Comparison of ENCODE assay signal across 2 cellular contexts in the genomic region with DNA sequence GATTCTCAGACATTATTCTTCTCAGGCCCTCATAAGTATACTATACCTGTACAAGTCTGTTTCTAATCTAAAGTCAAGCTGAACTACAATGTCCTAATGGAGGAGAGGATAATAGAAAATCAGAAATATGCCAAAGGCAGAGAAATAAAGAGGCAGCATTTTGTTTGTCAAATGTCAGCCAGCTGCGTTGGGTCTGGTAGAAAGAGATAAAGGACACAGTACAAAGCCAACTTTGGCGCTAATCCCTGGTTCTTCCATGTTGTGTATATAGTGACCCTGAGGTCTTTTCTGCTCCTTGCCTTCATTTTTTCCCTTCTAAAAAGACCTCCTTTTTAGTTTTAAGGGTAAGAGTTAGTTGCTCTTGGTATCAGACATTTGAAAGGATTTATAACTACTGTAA.
TF ChIP-seq lines count a peak whose summit lies in the region.

No MANE protein-coding gene starts in this region.

TF ChIP-seq in GM23338, 12 proteins besides CTCF, POLR2A, EP300 and RAD21 (continued from another document):
- TF ChIP-seq STAT1 (IDR thresholded peaks at IDR 0.05; ENCODE audit: unreplicated experiment) (no peak), EZH2phosphoT487 (IDR thresholded peaks at IDR 0.05; ENCODE audit: unreplicated experiment) (no peak), ZNF114 (CRISPR knock-in tag; IDR thresholded peaks at IDR 0.05) (no peak), NANOG (IDR thresholded peaks at IDR 0.05; ENCODE audit: borderline replicate concordance) (no peak), JUNB (IDR thresholded peaks at IDR 0.05; ENCODE audit: unreplicated experiment) (no peak), CREB1 (CRISPR knock-in tag; IDR thresholded peaks at IDR 0.05; ENCODE audit: low read depth) (no peak), EZH2 (IDR thresholded peaks at IDR 0.05; ENCODE audit: low read depth, unreplicated experiment) (no peak)
- TF ChIP-seq, protein P1, sequence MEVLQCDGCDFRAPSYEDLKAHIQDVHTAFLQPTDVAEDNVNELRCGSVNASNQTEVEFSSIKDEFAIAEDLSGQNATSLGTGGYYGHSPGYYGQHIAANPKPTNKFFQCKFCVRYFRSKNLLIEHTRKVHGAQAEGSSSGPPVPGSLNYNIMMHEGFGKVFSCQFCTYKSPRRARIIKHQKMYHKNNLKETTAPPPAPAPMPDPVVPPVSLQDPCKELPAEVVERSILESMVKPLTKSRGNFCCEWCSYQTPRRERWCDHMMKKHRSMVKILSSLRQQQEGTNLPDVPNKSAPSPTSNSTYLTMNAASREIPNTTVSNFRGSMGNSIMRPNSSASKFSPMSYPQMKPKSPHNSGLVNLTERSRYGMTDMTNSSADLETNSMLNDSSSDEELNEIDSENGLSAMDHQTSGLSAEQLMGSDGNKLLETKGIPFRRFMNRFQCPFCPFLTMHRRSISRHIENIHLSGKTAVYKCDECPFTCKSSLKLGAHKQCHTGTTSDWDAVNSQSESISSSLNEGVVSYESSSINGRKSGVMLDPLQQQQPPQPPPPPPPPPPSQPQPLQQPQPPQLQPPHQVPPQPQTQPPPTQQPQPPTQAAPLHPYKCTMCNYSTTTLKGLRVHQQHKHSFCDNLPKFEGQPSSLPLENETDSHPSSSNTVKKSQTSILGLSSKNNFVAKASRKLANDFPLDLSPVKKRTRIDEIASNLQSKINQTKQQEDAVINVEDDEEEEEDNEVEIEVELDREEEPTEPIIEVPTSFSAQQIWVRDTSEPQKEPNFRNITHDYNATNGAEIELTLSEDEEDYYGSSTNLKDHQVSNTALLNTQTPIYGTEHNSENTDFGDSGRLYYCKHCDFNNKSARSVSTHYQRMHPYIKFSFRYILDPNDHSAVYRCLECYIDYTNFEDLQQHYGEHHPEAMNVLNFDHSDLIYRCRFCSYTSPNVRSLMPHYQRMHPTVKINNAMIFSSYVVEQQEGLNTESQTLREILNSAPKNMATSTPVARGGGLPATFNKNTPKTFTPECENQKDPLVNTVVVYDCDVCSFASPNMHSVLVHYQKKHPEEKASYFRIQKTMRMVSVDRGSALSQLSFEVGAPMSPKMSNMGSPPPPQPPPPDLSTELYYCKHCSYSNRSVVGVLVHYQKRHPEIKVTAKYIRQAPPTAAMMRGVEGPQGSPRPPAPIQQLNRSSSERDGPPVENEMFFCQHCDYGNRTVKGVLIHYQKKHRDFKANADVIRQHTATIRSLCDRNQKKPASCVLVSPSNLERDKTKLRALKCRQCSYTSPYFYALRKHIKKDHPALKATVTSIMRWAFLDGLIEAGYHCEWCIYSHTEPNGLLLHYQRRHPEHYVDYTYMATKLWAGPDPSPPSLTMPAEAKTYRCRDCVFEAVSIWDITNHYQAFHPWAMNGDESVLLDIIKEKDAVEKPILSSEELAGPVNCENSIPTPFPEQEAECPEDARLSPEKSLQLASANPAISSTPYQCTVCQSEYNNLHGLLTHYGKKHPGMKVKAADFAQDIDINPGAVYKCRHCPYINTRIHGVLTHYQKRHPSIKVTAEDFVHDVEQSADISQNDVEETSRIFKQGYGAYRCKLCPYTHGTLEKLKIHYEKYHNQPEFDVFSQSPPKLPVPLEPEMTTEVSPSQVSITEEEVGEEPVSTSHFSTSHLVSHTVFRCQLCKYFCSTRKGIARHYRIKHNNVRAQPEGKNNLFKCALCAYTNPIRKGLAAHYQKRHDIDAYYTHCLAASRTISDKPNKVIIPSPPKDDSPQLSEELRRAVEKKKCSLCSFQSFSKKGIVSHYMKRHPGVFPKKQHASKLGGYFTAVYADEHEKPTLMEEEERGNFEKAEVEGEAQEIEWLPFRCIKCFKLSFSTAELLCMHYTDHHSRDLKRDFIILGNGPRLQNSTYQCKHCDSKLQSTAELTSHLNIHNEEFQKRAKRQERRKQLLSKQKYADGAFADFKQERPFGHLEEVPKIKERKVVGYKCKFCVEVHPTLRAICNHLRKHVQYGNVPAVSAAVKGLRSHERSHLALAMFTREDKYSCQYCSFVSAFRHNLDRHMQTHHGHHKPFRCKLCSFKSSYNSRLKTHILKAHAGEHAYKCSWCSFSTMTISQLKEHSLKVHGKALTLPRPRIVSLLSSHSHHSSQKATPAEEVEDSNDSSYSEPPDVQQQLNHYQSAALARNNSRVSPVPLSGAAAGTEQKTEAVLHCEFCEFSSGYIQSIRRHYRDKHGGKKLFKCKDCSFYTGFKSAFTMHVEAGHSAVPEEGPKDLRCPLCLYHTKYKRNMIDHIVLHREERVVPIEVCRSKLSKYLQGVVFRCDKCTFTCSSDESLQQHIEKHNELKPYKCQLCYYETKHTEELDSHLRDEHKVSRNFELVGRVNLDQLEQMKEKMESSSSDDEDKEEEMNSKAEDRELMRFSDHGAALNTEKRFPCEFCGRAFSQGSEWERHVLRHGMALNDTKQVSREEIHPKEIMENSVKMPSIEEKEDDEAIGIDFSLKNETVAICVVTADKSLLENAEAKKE (CRISPR knock-in tag; IDR thresholded peaks at IDR 0.05): no peak
- TF ChIP-seq, protein P2, sequence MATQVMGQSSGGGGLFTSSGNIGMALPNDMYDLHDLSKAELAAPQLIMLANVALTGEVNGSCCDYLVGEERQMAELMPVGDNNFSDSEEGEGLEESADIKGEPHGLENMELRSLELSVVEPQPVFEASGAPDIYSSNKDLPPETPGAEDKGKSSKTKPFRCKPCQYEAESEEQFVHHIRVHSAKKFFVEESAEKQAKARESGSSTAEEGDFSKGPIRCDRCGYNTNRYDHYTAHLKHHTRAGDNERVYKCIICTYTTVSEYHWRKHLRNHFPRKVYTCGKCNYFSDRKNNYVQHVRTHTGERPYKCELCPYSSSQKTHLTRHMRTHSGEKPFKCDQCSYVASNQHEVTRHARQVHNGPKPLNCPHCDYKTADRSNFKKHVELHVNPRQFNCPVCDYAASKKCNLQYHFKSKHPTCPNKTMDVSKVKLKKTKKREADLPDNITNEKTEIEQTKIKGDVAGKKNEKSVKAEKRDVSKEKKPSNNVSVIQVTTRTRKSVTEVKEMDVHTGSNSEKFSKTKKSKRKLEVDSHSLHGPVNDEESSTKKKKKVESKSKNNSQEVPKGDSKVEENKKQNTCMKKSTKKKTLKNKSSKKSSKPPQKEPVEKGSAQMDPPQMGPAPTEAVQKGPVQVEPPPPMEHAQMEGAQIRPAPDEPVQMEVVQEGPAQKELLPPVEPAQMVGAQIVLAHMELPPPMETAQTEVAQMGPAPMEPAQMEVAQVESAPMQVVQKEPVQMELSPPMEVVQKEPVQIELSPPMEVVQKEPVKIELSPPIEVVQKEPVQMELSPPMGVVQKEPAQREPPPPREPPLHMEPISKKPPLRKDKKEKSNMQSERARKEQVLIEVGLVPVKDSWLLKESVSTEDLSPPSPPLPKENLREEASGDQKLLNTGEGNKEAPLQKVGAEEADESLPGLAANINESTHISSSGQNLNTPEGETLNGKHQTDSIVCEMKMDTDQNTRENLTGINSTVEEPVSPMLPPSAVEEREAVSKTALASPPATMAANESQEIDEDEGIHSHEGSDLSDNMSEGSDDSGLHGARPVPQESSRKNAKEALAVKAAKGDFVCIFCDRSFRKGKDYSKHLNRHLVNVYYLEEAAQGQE (IDR thresholded peaks at IDR 0.05; ENCODE audit: unreplicated experiment): no peak

TF ChIP-seq in K562, 482 proteins besides CTCF, POLR2A, EP300 and RAD21 (continued from another document and continues in another):
- TF ChIP-seq POLR3G (IDR thresholded peaks at IDR 0.05; ENCODE audit: extremely low read depth, insufficient read length, insufficient replicate concordance) (no peak), CXXC5 (CRISPR knock-in tag; IDR thresholded peaks at IDR 0.05) (peak; percentile 33; the same call in 1 of the 2 replicates), TAL1 (IDR thresholded peaks at IDR 0.05) (peak; percentile 65), THRAP3 (IDR thresholded peaks at IDR 0.05; ENCODE audit: borderline replicate concordance) (no peak), SOX6 (IDR thresholded peaks at IDR 0.05) (peak; percentile 38; the same call in 1 of the 2 replicates), MTA2 (IDR thresholded peaks at IDR 0.05; ENCODE audit: low read depth) (peak; percentile 22; the same call in 1 of the 2 replicates), SRSF7 (optimal IDR thresholded peaks at IDR 0.05; ENCODE audit: low read depth, low read length) (no peak), DPF2 (IDR thresholded peaks at IDR 0.05) (peak; percentile 41; the same call in 1 of the 2 replicates), MCM5 (IDR thresholded peaks at IDR 0.05; ENCODE audit: low read depth) (no peak), SMARCA4 (IDR thresholded peaks at IDR 0.05) (peak; percentile 47; the same call in 1 of the 2 replicates), ZNF780A (CRISPR knock-in tag; IDR thresholded peaks at IDR 0.05) (no peak), RBM15 (IDR thresholded peaks at IDR 0.05; ENCODE audit: insufficient read depth, low read length) (no peak), BCL6 (CRISPR knock-in tag; IDR thresholded peaks at IDR 0.05) (no peak), MAFF (IDR thresholded peaks at IDR 0.05; ENCODE audit: low read length) (no peak), NCOR1 (IDR thresholded peaks at IDR 0.05) (peak; percentile 63), PPARD (CRISPR knock-in tag; IDR thresholded peaks at IDR 0.05) (no peak), SMAD4 (CRISPR knock-in tag; conservative IDR thresholded peaks at IDR 0.05) (no peak), ZFP1 (CRISPR knock-in tag; IDR thresholded peaks at IDR 0.05) (no peak), ZNF143 (CRISPR knock-in tag; IDR thresholded peaks at IDR 0.05) (no peak), JUND (IDR thresholded peaks at IDR 0.05; ENCODE audit: borderline replicate concordance, low read depth, low read length) (no peak), JUND (tag; IDR thresholded peaks at IDR 0.05; ENCODE audit: borderline replicate concordance, low read depth, low read length) (no peak), FOXK2 (conservative IDR thresholded peaks at IDR 0.05 in 1 of 2, IDR thresholded peaks at IDR 0.05 in 1 of 2; ENCODE audit: low read depth in 2 of 2) (peak; percentile 21 to 29; a peak in 1 of 4 replicates), ZKSCAN8 (CRISPR knock-in tag; IDR thresholded peaks at IDR 0.05) (no peak), YY1 (IDR thresholded peaks at IDR 0.05; ENCODE audit: borderline replicate concordance in 1 of 3, control insufficient read depth in 1 of 3, extremely low read depth in 1 of 3, insufficient read depth in 3 of 3, insufficient read length in 1 of 3, insufficient replicate concordance in 2 of 3, low read depth in 1 of 3, low read length in 2 of 3) (peak in 1 of 3 experiments; percentile 45), CBFA2T2 (conservative IDR thresholded peaks at IDR 0.05) (peak; percentile 67), HIVEP1 (CRISPR knock-in tag; IDR thresholded peaks at IDR 0.05) (no peak), ZNF212 (CRISPR knock-in tag; IDR thresholded peaks at IDR 0.05) (no peak)
- TF ChIP-seq, protein P3, sequence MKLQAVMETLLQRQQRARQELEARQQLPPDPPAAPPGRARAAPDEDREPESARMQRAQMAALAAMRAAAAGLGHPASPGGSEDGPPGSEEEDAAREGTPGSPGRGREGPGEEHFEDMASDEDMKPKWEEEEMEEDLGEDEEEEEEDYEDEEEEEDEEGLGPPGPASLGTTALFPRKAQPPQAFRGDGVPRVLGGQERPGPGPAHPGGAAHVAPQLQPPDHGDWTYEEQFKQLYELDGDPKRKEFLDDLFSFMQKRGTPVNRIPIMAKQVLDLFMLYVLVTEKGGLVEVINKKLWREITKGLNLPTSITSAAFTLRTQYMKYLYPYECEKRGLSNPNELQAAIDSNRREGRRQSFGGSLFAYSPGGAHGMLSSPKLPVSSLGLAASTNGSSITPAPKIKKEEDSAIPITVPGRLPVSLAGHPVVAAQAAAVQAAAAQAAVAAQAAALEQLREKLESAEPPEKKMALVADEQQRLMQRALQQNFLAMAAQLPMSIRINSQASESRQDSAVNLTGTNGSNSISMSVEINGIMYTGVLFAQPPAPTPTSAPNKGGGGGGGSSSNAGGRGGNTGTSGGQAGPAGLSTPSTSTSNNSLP (IDR thresholded peaks at IDR 0.05; ENCODE audit: borderline replicate concordance, low read depth, low read length): no peak
- TF ChIP-seq, protein P4, sequence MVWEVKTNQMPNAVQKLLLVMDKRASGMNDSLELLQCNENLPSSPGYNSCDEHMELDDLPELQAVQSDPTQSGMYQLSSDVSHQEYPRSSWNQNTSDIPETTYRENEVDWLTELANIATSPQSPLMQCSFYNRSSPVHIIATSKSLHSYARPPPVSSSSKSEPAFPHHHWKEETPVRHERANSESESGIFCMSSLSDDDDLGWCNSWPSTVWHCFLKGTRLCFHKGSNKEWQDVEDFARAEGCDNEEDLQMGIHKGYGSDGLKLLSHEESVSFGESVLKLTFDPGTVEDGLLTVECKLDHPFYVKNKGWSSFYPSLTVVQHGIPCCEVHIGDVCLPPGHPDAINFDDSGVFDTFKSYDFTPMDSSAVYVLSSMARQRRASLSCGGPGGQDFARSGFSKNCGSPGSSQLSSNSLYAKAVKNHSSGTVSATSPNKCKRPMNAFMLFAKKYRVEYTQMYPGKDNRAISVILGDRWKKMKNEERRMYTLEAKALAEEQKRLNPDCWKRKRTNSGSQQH (CRISPR knock-in tag; IDR thresholded peaks at IDR 0.05): no peak
- TF ChIP-seq, protein P5, sequence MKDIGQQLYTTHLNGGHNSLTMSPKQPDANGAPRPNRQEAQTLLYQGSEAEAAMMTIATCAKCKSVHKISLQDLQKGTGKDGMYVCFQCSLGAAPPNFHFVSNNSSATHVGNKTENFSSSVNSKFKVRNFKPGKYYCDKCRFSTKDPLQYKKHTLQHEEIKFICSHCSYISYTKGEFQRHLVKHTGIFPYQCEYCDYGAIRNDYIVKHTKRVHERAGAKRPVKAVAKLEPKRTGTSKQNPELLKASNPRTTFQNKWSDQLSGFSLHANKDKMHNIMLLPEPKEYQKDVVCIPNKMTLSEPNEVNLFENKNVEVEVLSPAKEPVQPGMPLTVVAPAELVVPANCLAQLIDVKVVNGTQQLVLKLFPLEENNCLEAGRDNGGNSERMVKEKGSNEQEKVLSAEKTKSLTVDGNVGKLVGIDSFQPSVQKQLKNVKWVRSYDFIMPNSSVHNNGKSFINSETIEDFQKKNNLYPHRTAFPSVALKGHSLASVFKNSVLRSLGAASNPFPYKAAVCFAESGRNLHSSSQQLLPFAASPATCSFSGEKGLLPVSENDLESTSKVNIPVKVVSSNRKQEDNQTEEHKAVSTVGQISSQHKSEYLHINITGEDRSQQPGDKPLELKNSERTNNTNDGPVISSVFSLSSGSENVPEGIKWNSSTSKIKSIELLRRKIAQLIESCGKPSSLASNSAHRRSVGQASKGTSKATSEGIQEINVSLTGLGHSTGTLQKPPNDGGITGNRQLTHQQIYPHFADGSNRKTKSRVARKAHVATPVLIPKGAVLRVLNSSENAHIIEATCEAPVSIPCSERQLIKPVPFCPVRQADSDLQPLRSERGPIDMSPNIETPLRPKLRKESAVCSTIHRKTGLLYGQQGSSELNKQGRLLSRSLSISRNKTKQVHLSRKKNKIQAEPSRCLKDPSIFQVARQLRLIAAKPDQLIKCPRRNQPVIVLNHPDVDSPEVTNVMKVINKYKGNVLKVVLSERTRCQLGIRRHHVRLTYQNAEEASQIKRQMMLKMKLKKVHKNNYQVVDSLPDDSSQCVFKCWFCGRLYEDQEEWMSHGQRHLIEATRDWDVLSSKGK (CRISPR knock-in tag; IDR thresholded peaks at IDR 0.05): no peak
- TF ChIP-seq, protein P6, sequence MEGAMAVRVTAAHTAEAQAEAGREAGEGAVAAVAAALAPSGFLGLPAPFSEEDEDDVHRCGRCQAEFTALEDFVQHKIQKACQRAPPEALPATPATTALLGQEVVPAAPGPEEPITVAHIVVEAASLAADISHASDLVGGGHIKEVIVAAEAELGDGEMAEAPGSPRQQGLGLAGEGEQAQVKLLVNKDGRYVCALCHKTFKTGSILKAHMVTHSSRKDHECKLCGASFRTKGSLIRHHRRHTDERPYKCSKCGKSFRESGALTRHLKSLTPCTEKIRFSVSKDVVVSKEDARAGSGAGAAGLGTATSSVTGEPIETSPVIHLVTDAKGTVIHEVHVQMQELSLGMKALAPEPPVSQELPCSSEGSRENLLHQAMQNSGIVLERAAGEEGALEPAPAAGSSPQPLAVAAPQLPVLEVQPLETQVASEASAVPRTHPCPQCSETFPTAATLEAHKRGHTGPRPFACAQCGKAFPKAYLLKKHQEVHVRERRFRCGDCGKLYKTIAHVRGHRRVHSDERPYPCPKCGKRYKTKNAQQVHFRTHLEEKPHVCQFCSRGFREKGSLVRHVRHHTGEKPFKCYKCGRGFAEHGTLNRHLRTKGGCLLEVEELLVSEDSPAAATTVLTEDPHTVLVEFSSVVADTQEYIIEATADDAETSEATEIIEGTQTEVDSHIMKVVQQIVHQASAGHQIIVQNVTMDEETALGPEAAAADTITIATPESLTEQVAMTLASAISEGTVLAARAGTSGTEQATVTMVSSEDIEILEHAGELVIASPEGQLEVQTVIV (CRISPR knock-in tag; IDR thresholded peaks at IDR 0.05; ENCODE audit: borderline replicate concordance): no peak
